ENCODE assay signal across 1 cellular context in genomic region chr9:38390442-38390841, GRCh38.
TF ChIP-seq lines count a peak whose summit lies in the region.

No MANE protein-coding gene starts in this region.

TF ChIP-seq in K562, 482 proteins besides CTCF, POLR2A, EP300 and RAD21 (continued from another document):
- TF ChIP-seq ZNF408 (CRISPR knock-in tag; IDR thresholded peaks at IDR 0.05; ENCODE audit: low read depth) (no peak), XRCC5 (IDR thresholded peaks at IDR 0.05; ENCODE audit: low read depth, low read length) (no peak), HDAC6 (IDR thresholded peaks at IDR 0.05; ENCODE audit: low read depth, low read length) (no peak), MCM7 (IDR thresholded peaks at IDR 0.05) (no peak), FOXO4 (CRISPR knock-in tag; IDR thresholded peaks at IDR 0.05) (no peak), HDAC8 (tag; IDR thresholded peaks at IDR 0.05) (no peak), ARID4B (CRISPR knock-in tag; IDR thresholded peaks at IDR 0.05) (no peak), ZNF644 (tag; IDR thresholded peaks at IDR 0.05; ENCODE audit: low read depth) (0 out of 2 replicates have a peak, but pooled peaks have one; percentile 33)
